In genomic region chr10:131901181-131901829, GRCh38 we compare ENCODE assay signal across 8 cellular contexts. TPM values are rescaled to one million over a fixed set of nuclear protein-coding genes. Genes with fewer than 3 reads are reported as not detected.
DNase-seq lines count a peak whose midpoint lies in the region; ATAC-seq and TF ChIP-seq lines count a peak whose summit lies in the region.

No MANE protein-coding gene starts in this region.

- peak overlapping the region; percentile 92 for H2BK120ac ChIP-seq in trophoblast cell (ENCODE audit: insufficient read depth, low read length, poor library complexity)

- no peaks in the 10 kb centered on the region for H3F3A ChIP-seq in OCI-LY1 (ENCODE audit: insufficient read depth, low read length)

- no peak overlapping the region for H3K23ac ChIP-seq in trophoblast cell (ENCODE audit: low read length)

- peak overlapping the region; percentile 99 for H3K14ac ChIP-seq in trophoblast cell (ENCODE audit: low read length)

- no peaks in the 10 kb centered on the region for H3K9me3 ChIP-seq in OCI-LY1 (ENCODE audit: low read length)
- no peaks in the 10 kb centered on the region for H3K9me3 ChIP-seq in cardiac muscle cell (ENCODE audit: low read depth)
- no peaks in the 10 kb centered on the region for H3K9me3 ChIP-seq in trophoblast cell (ENCODE audit: insufficient read depth, low read depth, low read length)

- H2BK5ac ChIP-seq in trophoblast cell (ENCODE audit: low read depth, low read length, poor library complexity) = peak overlapping the region; percentile 77

- H2BK12ac ChIP-seq in trophoblast cell (ENCODE audit: low read length) = no peak overlapping the region

- peak overlapping the region; percentile 98 for H3K4ac ChIP-seq in trophoblast cell (ENCODE audit: low read depth, low read length)

- H3K27ac Mint-ChIP-seq in activated naive CD4-positive, alpha-beta T cell treated with anti-CD3 and anti-CD28 coated beads for 36 hours = peak overlapping the region; percentile 92

- H3K36me3 ChIP-seq in OCI-LY1 (ENCODE audit: insufficient read depth, low read length) (peaks cover 13% of the 10 kb centered on the region; the same call in 1 of the 2 replicates), cardiac muscle cell (peaks cover 6% of the 10 kb centered on the region), trophoblast cell (ENCODE audit: control insufficient read depth in 1 of 2, insufficient read depth in 2 of 2, low read length in 2 of 2) (peaks cover 7 to 8% of the 10 kb centered on the region in 2 experiments)

- peaks cover 4% of the 10 kb centered on the region for H3K27me3 Mint-ChIP-seq in activated naive CD4-positive, alpha-beta T cell treated with anti-CD3 and anti-CD28 coated beads for 36 hours (ENCODE audit: low read depth)

- peaks cover 50% of the 10 kb centered on the region for H3K4me1 Mint-ChIP-seq in activated naive CD4-positive, alpha-beta T cell treated with anti-CD3 and anti-CD28 coated beads for 36 hours (ENCODE audit: low read depth)

- H4K12ac ChIP-seq in trophoblast cell (ENCODE audit: low read depth, low read length) = peak overlapping the region; percentile 76

- H3K9me2 ChIP-seq in OCI-LY1 (ENCODE audit: low read depth, low read length) = no peaks in the 10 kb centered on the region

- TF ChIP-seq CTCF in OCI-LY1 (IDR thresholded peaks at IDR 0.05; ENCODE audit: low read length) (no peak), cardiac muscle cell (IDR thresholded peaks at IDR 0.05; ENCODE audit: low read depth, low read length) (no peak)

- H2AK5ac ChIP-seq in trophoblast cell (ENCODE audit: low read length) = peak overlapping the region; percentile 92

- peak overlapping the region; percentile 96 for H3K4me2 ChIP-seq in OCI-LY1 (ENCODE audit: low read length)
- peak overlapping the region; percentile 75 for H3K4me2 ChIP-seq in trophoblast cell (ENCODE audit: low read length)

- CTCF ChIA-PET in activated naive CD4-positive, alpha-beta T cell treated with anti-CD3 and anti-CD28 coated beads for 36 hours (lab: Charles Lee) = interaction anchor here (0.6 to 1.5 kb wide), 4 partner anchors 15 to 78 kb away, joined by 3 to 11 read pairs (median 3); no protein-coding TSS in a partner anchor

- H4K91ac ChIP-seq in trophoblast cell (ENCODE audit: low read depth, low read length) = peak overlapping the region; percentile 90

- H3K79me1 ChIP-seq in trophoblast cell (ENCODE audit: low read length) = peaks cover 11% of the 10 kb centered on the region

- peak overlapping the region; percentile 94 for H4K8ac ChIP-seq in trophoblast cell (ENCODE audit: low read depth, low read length)

- DNase-seq in DMS 273 (lab: John Stamatoyannopoulos, UW; ENCODE audit: unreplicated experiment) (peak; percentile 61), DMS 273 treated with DMSO at 0.1 percent for 48 hours (lab: John Stamatoyannopoulos, UW) (no peak), cardiac muscle cell (ENCODE audit: low read depth in 1 of 2, low spot score in 1 of 2) (peak; percentile 42 to 64), trophoblast cell (peak; percentile 17 to 68), kidney glomerular epithelial cell (lab: John Stamatoyannopoulos, UW) (no peak)
- peak; percentile 52 for DNase-seq in activated naive CD4-positive, alpha-beta T cell treated with anti-CD3 and anti-CD28 coated beads for 36 hours

- H3K27me3 ChIP-seq in OCI-LY1 (ENCODE audit: insufficient read depth, low read length) (no peaks in the 10 kb centered on the region), cardiac muscle cell (peaks cover 10% of the 10 kb centered on the region), trophoblast cell (ENCODE audit: insufficient read depth, low read length) (no peaks in the 10 kb centered on the region)

- intact Hi-C loops in activated naive CD4-positive, alpha-beta T cell treated with anti-CD3 and anti-CD28 coated beads for 36 hours (cut with micrococcal nuclease) = loop anchor here (2.0 to 10.0 kb wide), 7 partner anchors 17 to 1791 kb away; partner anchors contain the start of genes C10orf143, INPP5A and MTG1

- H2AFZ ChIP-seq in OCI-LY1 (ENCODE audit: low read length) = no peak overlapping the region
- H2AFZ ChIP-seq in trophoblast cell (ENCODE audit: insufficient read depth, low read length, poor library complexity) = peak overlapping the region; percentile 62

- H3K9ac ChIP-seq in OCI-LY1 (ENCODE audit: low read length) = peak overlapping the region; percentile 69
- H3K9ac ChIP-seq in trophoblast cell (ENCODE audit: low read length) = peak overlapping the region; percentile 93

- H3K27ac ChIP-seq in OCI-LY1 (ENCODE audit: low read depth, low read length, poor library complexity, severe bottlenecking) (peak overlapping the region; percentile 61), cardiac muscle cell (peak overlapping the region; percentile 99), trophoblast cell (ENCODE audit: low read depth, low read length) (peak overlapping the region; percentile 51)

- H3K4me3 ChIP-seq in OCI-LY1 (ENCODE audit: low read depth, low read length, poor library complexity, severe bottlenecking) = peak overlapping the region; percentile 87
- H3K4me3 ChIP-seq in cardiac muscle cell = peak overlapping the region; percentile 92
- peak overlapping the region; percentile 94 for H3K4me3 ChIP-seq in trophoblast cell (ENCODE audit: low read depth, low read length)

- peak overlapping the region; percentile 97 for H3K18ac ChIP-seq in trophoblast cell (ENCODE audit: low read length)

- no CpG with 5 or more reads among the region's 83 CpGs for WGBS in trophoblast cell (ENCODE audit: extremely low coverage, insufficient coverage, insufficient read length)

- peaks cover 45% of the 10 kb centered on the region for H3K79me2 ChIP-seq in OCI-LY1 (ENCODE audit: insufficient read depth, low read length)
- H3K79me2 ChIP-seq in trophoblast cell (ENCODE audit: control insufficient read depth, insufficient read depth, low read length, poor library complexity) = peaks cover 22% of the 10 kb centered on the region

- peaks cover 11% of the 10 kb centered on the region for H3K36me3 Mint-ChIP-seq in activated naive CD4-positive, alpha-beta T cell treated with anti-CD3 and anti-CD28 coated beads for 36 hours (ENCODE audit: low read depth)

- ATAC-seq in HG02678 (IDR thresholded peaks at IDR 0.05; ENCODE audit: unreplicated experiment) = peak; percentile 28

- H4K20me1 ChIP-seq in OCI-LY1 (ENCODE audit: insufficient read depth, low read length) = no peaks in the 10 kb centered on the region

- peak overlapping the region; percentile 87 for H3K4me3 Mint-ChIP-seq in activated naive CD4-positive, alpha-beta T cell treated with anti-CD3 and anti-CD28 coated beads for 36 hours

- peaks cover 60% of the 10 kb centered on the region for H3K4me1 ChIP-seq in OCI-LY1 (ENCODE audit: insufficient read depth, low read length, severe bottlenecking)
- peaks cover 14% of the 10 kb centered on the region for H3K4me1 ChIP-seq in cardiac muscle cell (ENCODE audit: low read depth)
- H3K4me1 ChIP-seq in trophoblast cell (ENCODE audit: control insufficient read depth in 1 of 2, insufficient read depth in 2 of 2, low read length in 2 of 2) = peaks cover 12 to 15% of the 10 kb centered on the region in 2 experiments

- H3K9me3 Mint-ChIP-seq in activated naive CD4-positive, alpha-beta T cell treated with anti-CD3 and anti-CD28 coated beads for 36 hours = no peaks in the 10 kb centered on the region

RNA-seq across cellular contexts. Expression of gene PPP2R2D, which starts 0.5 kb away (rescaled TPM):
- total RNA-seq in activated naive CD4-positive, alpha-beta T cell treated with anti-CD3 and anti-CD28 coated beads for 36 hours = 10 to 100 TPM; 31.5 to 34.7 TPM
- 40.5 and 43.5 TPM in 2 replicates for total RNA-seq in cardiac muscle cell
- 37.3 and 45.0 TPM in 2 replicates for polyA plus RNA-seq in cardiac muscle cell
- 40.4 and 40.5 TPM in 2 replicates for polyA plus RNA-seq in trophoblast cell (2013)

Comparison
In these comparisons a context has a peak if more than half of its experiments do, and no peak if none do; other contexts are left out.
1. DNase-seq: peak in DMS 273 (single experiment), activated naive CD4-positive, alpha-beta T cell treated with anti-CD3 and anti-CD28 coated beads for 36 hours (single experiment), cardiac muscle cell (2 of 2) and trophoblast cell (2 of 2); none in DMS 273 treated with DMSO at 0.1 percent for 48 hours (single experiment) and kidney glomerular epithelial cell (single experiment).
2. Peak in every context shown above with its lines, with median percentiles within 50 percentile points of each other: H3K27ac ChIP-seq and H3K4me3 ChIP-seq.